Comparison of ENCODE assay signal across 17 cellular contexts in the genomic region with DNA sequence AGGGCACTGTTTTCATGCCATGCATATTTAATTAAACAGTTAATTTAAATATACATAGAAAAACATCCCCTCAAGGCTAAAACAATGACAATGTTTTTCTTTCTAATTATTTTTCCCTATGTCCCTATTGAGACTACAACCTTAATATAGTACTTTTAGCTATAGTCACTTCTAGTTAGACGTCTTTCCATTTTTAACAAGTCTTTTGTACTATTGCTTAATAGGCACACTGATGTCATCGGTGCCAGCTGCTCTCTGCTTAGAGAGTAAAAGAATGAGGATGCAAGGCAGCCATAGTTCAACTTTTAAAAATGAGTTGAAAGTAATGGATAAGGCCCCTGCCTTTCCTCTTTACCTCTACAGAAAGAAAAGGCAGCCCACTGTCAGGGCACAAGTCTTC.
"Had no signal": no experiment of that assay in that cellular context is flagged by ENCODE, and none has a peak within 500 bp of the region (broad histone marks: within the 10 kb centered on the region; RNA-seq: fewer than 3 reads in every experiment).

No MANE protein-coding gene starts in this region.

- H3K36me3 Mint-ChIP-seq: T-cell had no signal

- H3K27me3 ChIP-seq: colonic mucosa, gastroesophageal sphincter, stomach, thyroid gland had no signal

- H3K27ac Mint-ChIP-seq: activated CD8-positive, alpha-beta T cell treated with anti-CD3 and anti-CD28 coated beads for 36 hours; activated T-helper 1 cell treated with anti-CD3 and anti-CD28 coated beads, Interleukin-12 subunit alpha, Interleukin-12 subunit beta, Interleukin-2, Interleukin-4 antibody, amounts not matched to agents 30 ng/mL and 10 ng/mL and 1 ng/mL, durations not matched to agents 14 hours and 24 hours and 36 hours; immature natural killer cell; natural killer cell; T-cell had no signal

- H3K9me3 Mint-ChIP-seq: activated T-helper 1 cell treated with anti-CD3 and anti-CD28 coated beads, Interleukin-12 subunit alpha, Interleukin-12 subunit beta, Interleukin-2, Interleukin-4 antibody, amounts not matched to agents 30 ng/mL and 10 ng/mL and 1 ng/mL, durations not matched to agents 14 hours and 24 hours and 36 hours had no signal

- H3K4me1 ChIP-seq: colonic mucosa, gastroesophageal sphincter, prostate gland, stomach, thyroid gland had no signal

- H3K9me3 ChIP-seq: colonic mucosa, gastroesophageal sphincter, prostate gland, stomach, thyroid gland had no signal

- H3K4me3 ChIP-seq: colonic mucosa, gastroesophageal sphincter, prostate gland, skin epidermis, stomach, thyroid gland had no signal

- H3K4me3 Mint-ChIP-seq: activated CD8-positive, alpha-beta T cell treated with anti-CD3 and anti-CD28 coated beads for 36 hours; activated T-helper 1 cell treated with anti-CD3 and anti-CD28 coated beads, Interleukin-12 subunit alpha, Interleukin-12 subunit beta, Interleukin-2, Interleukin-4 antibody, amounts not matched to agents 30 ng/mL and 10 ng/mL and 1 ng/mL, durations not matched to agents 14 hours and 24 hours and 36 hours; immature natural killer cell; natural killer cell; T-cell had no signal

- DNase-seq: activated CD4-positive, alpha-beta T cell treated with anti-CD3 and anti-CD28 coated beads for 4 hours; activated CD8-positive, alpha-beta T cell treated with anti-CD3 and anti-CD28 coated beads for 36 hours; activated naive CD4-positive, alpha-beta T cell; colonic mucosa; immature natural killer cell; left colon; natural killer cell; stomach; T-cell; T1000; thyroid gland; WERI-Rb-1 had no signal

- H3K4me1 Mint-ChIP-seq: immature natural killer cell, natural killer cell, T-cell had no signal

- H3K27ac ChIP-seq: colonic mucosa, gastroesophageal sphincter, prostate gland, skin epidermis, stomach, thyroid gland, WERI-Rb-1 had no signal

- ATAC-seq: activated CD8-positive, alpha-beta T cell treated with anti-CD3 and anti-CD28 coated beads for 36 hours; gastroesophageal sphincter; left colon; natural killer cell; T-cell had no signal

- H3K27me3 Mint-ChIP-seq: activated CD8-positive, alpha-beta T cell treated with anti-CD3 and anti-CD28 coated beads for 36 hours; T-cell had no signal

- FAIRE-seq: urothelium cell line had no signal

- H3K36me3 ChIP-seq: colonic mucosa, gastroesophageal sphincter, prostate gland, stomach, thyroid gland, WERI-Rb-1 had no signal
